8 cellular contexts compared by ENCODE assay signal in the genomic region with DNA sequence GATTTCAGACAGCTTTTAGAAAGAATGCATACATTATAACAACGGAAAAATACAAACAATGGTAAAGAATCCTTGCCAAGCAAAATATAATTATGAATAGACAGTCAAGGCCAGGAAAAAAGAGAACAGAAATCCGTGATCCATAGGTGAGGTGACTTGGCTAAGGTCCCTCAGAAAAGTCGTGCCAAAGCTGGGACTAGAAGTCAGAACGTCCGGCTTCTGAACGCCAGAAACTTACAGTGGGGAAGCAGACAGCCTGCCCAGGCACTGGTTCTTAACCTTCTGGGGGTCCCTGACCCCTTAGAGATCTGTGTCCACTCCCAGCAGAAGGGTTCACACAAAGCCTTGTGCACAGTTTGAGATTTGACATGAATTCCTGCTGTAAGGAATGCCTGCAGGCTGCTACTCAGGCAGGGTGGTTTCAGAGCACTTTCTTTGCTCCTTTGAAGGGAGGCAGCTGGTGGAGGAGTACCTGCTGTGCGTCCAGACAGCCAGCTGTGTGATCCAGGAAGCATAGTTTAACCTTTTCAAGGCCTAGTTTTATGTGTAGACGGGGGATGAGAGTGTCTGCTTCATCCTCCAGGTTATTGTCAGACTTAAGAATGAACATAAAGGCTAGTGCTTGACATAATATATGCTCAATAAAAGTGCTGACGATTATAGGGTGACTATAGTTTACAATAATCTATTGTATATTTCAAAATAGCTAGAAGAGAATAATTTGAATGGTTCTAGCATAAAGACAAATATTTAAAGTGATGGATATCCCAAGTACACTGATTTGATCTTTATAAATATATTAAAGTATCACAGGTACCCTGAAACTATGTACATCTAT. TPM values are rescaled to one million over a fixed set of nuclear protein-coding genes. Genes with fewer than 3 reads are reported as not detected.
DNase-seq lines count a peak whose midpoint lies in the region; ATAC-seq and TF ChIP-seq lines count a peak whose summit lies in the region.

No MANE protein-coding gene starts in this region.

- no peaks in the 10 kb centered on the region for H3K27me3 ChIP-seq in kidney epithelial cell (ENCODE audit: control insufficient read depth, insufficient read depth, low read length)
- peaks cover 0 to 26% (median 4%) of the 10 kb centered on the region in 7 donors for H3K27me3 ChIP-seq in spleen (replicated peaks in 1 of 7)

- H3K36me3 Mint-ChIP-seq in activated naive CD4-positive, alpha-beta T cell treated with anti-CD3 and anti-CD28 coated beads, Interleukin-2, amount 10 ng/mL, durations not matched to agents 7 days and 5 days, result no peaks in the 10 kb centered on the region
- H3K36me3 Mint-ChIP-seq in brain, result no peaks in the 10 kb centered on the region

- peak overlapping the region; percentile 72 for H3K4me3 Mint-ChIP-seq in activated naive CD4-positive, alpha-beta T cell treated with anti-CD3 and anti-CD28 coated beads, Interleukin-2, amount 10 ng/mL, durations not matched to agents 7 days and 5 days
- peak overlapping the region; percentile 78 to 82 (median 81) for H3K4me3 Mint-ChIP-seq in brain

- peak overlapping the region in 4 of 8 donors; percentile 45 to 67 (median 62) for H3K27ac ChIP-seq in spleen

- CTCF ChIA-PET in activated naive CD4-positive, alpha-beta T cell treated with anti-CD3 and anti-CD28 coated beads, Interleukin-2, amount 10 ng/mL, durations not matched to agents 7 days and 5 days (lab: Charles Lee), result interaction anchor here (0.7 to 1.5 kb wide), 5 partner anchors 12 to 154 kb away, joined by 3 to 5 read pairs (median 3); no protein-coding TSS in a partner anchor

- H3K27ac Mint-ChIP-seq in activated naive CD4-positive, alpha-beta T cell treated with anti-CD3 and anti-CD28 coated beads, Interleukin-2, amount 10 ng/mL, durations not matched to agents 7 days and 5 days, result no peak overlapping the region
- H3K27ac Mint-ChIP-seq in brain, result peak overlapping the region; percentile 45 to 88 (median 86)

- intact Hi-C loops in spleen (cut with DNase I; ENCODE audit: low total_unique reads), result no loop called here

- no peaks in the 10 kb centered on the region for H3K9me3 Mint-ChIP-seq in activated naive CD4-positive, alpha-beta T cell treated with anti-CD3 and anti-CD28 coated beads, Interleukin-2, amount 10 ng/mL, durations not matched to agents 7 days and 5 days
- peaks cover 0 to 3% (median 0%) of the 10 kb centered on the region in 5 experiments for H3K9me3 Mint-ChIP-seq in brain

- H3K9me3 ChIP-seq in spleen, result no peaks in the 10 kb centered on the region

- 61 to 73% (median 68%) methylated on average over 9 of the region's 9 CpGs for WGBS in spleen, 5 donors

- peaks cover 0 to 31% (median 18%) of the 10 kb centered on the region in 6 donors for H3K4me1 ChIP-seq in spleen

- peaks cover 9% of the 10 kb centered on the region for H3K27me3 Mint-ChIP-seq in activated naive CD4-positive, alpha-beta T cell treated with anti-CD3 and anti-CD28 coated beads, Interleukin-2, amount 10 ng/mL, durations not matched to agents 7 days and 5 days
- H3K27me3 Mint-ChIP-seq in brain, result peaks cover 44% of the 10 kb centered on the region

- no peak for ATAC-seq in GM21528 (IDR thresholded peaks at IDR 0.05; ENCODE audit: low FRiP score, unreplicated experiment)

- H3K36me3 ChIP-seq in kidney epithelial cell (ENCODE audit: control insufficient read depth, insufficient read depth, low read length) (no peaks in the 10 kb centered on the region), spleen (no peaks in the 10 kb centered on the region)

- DNase-seq in activated naive CD4-positive, alpha-beta T cell treated with anti-CD3 and anti-CD28 coated beads, Interleukin-2, amount 10 ng/mL, durations not matched to agents 7 days and 5 days, result no peak
- DNase-seq in activated naive CD4-positive, alpha-beta T cell treated with Interleukin-2 at 50 U/mL for 16 hours, result no peak
- no peak for DNase-seq in kidney epithelial cell (ENCODE audit: low read depth)
- no peak for DNase-seq in spleen
- DNase-seq in NCI-H1930 (lab: John Stamatoyannopoulos, UW), result no peak
- no peak for DNase-seq in NCI-H446 treated with DMSO at 0.1 percent for 48 hours (lab: John Stamatoyannopoulos, UW)

- TF ChIP-seq POLR2A in spleen (IDR thresholded peaks at IDR 0.05), result no peak

- H3K4me3 ChIP-seq in kidney epithelial cell (ENCODE audit: low read depth, low read length) (peak overlapping the region; percentile 41), spleen (peak overlapping the region in 6 of 8 donors; percentile 38 to 72 (median 45))

- TF ChIP-seq CTCF in brain (conservative IDR thresholded peaks at IDR 0.05), result no peak
- TF ChIP-seq CTCF in kidney epithelial cell (IDR thresholded peaks at IDR 0.05; ENCODE audit: insufficient read depth, low read length, poor library complexity, severe bottlenecking), result no peak
- TF ChIP-seq CTCF in spleen (IDR thresholded peaks at IDR 0.05 in 8 of 11, conservative IDR thresholded peaks at IDR 0.05 in 3 of 11), result no peak

- H3K4me1 Mint-ChIP-seq in activated naive CD4-positive, alpha-beta T cell treated with anti-CD3 and anti-CD28 coated beads, Interleukin-2, amount 10 ng/mL, durations not matched to agents 7 days and 5 days, result peaks cover 13% of the 10 kb centered on the region
- H3K4me1 Mint-ChIP-seq in brain, result peaks cover 41% of the 10 kb centered on the region

RNA-seq across cellular contexts. Expression of gene ARHGEF37, which starts 0.9 kb away (rescaled TPM):
- polyA plus RNA-seq in brain (ENCODE audit: insufficient read depth, low read depth, low replicate concordance) (12.7 TPM), spleen (1 to 10 TPM in 1 of 3 donors, under 1 TPM in 2; 0.99 to 1.3 (median 1.00) TPM)
- total RNA-seq in kidney epithelial cell (4.1 and 5.5 TPM in 2 replicates), spleen (1 to 10 TPM in 6 of 7 donors, under 1 TPM in 1; 0.77 to 3.5 (median 1.4) TPM)

RNA-seq across cellular contexts. Expression of gene CSNK1A1, which starts 30.9 kb away (rescaled TPM):
- polyA plus RNA-seq in brain (ENCODE audit: insufficient read depth, low read depth, low replicate concordance), result 66.7 TPM
- total RNA-seq in kidney epithelial cell, result 250 and 270 TPM in 2 replicates
- 100 to 1,000 TPM; 165 to 223 (median 196) TPM for total RNA-seq in spleen
- 10 to 100 TPM; 31.9 to 64.7 (median 43.4) TPM for polyA plus RNA-seq in spleen
